Comparison of ENCODE assay signal across 8 cellular contexts in genomic region chr1:226308166-226308722, GRCh38. TPM values are rescaled to one million over a fixed set of nuclear protein-coding genes. Genes with fewer than 3 reads are reported as not detected.
DNase-seq lines count a peak whose midpoint lies in the region; ATAC-seq, FAIRE-seq and TF ChIP-seq lines count a peak whose summit lies in the region.

No MANE protein-coding gene starts in this region.

- H3K9me3 ChIP-seq in DOHH2 (ENCODE audit: control insufficient read depth, insufficient read depth, low read length) (no peaks in the 10 kb centered on the region), Karpas-422 (ENCODE audit: low read length) (no peaks in the 10 kb centered on the region), small intestine (ENCODE audit: control insufficient read depth, low read depth) (no peaks in the 10 kb centered on the region)

- H3K4me2 ChIP-seq in DOHH2 (ENCODE audit: low read length) (peak overlapping the region; percentile 79), Karpas-422 (ENCODE audit: low read depth, low read length, poor library complexity, severe bottlenecking) (peak overlapping the region; percentile 97)

- H3K9ac ChIP-seq in Karpas-422 (ENCODE audit: low read length) = peak overlapping the region; percentile 99

- H3K4me3 ChIP-seq in DOHH2 (ENCODE audit: low read length) (peak overlapping the region; percentile 99), Karpas-422 (ENCODE audit: low read length) (peak overlapping the region; percentile 99), small intestine (ENCODE audit: low read depth in 1 of 2, low read length in 2 of 2) (peak overlapping the region; percentile 93 to 97)

- H3K9me2 ChIP-seq in DOHH2 (replicated peaks; ENCODE audit: control insufficient read depth, low read length) = no peaks in the 10 kb centered on the region
- no peaks in the 10 kb centered on the region for H3K9me2 ChIP-seq in Karpas-422 (replicated peaks; ENCODE audit: insufficient read depth, low read length)

- H3K27ac ChIP-seq in DOHH2 (ENCODE audit: low read depth, low read length) = peak overlapping the region; percentile 80
- H3K27ac ChIP-seq in Karpas-422 (ENCODE audit: low read length) = peak overlapping the region; percentile 85
- peak overlapping the region in 1 of 2 donors; percentile 73 for H3K27ac ChIP-seq in small intestine (ENCODE audit: low read depth in 1 of 2, low read length in 1 of 2)

- DNase-seq in Karpas-422 (peak; percentile 71), left ventricle myocardium superior (no peak), small intestine (peak; percentile 27), RKO (ENCODE audit: low spot score) (no peak), iPS-NIHi7 (ENCODE audit: extremely low spot score) (no peak)
- peak; percentile 4 for DNase-seq in activated T-helper 9 cell treated with anti-CD3 and anti-CD28 coated beads, Interleukin-2, amount 50 U/mL, for 16 hours (ENCODE audit: low read depth)

- ATAC-seq in GM21528 (IDR thresholded peaks at IDR 0.05; ENCODE audit: low FRiP score, unreplicated experiment) = peak; percentile 19
- peak; percentile 58 for ATAC-seq in left ventricle myocardium superior

- TF ChIP-seq CTCF in DOHH2 (IDR thresholded peaks at IDR 0.05; ENCODE audit: low read depth, low read length, poor library complexity, severe bottlenecking) = no peak

- peaks cover 5% of the 10 kb centered on the region; the same call in 1 of the 2 replicates for H3F3A ChIP-seq in DOHH2 (ENCODE audit: control insufficient read depth, insufficient read depth)

- intact Hi-C loops in left ventricle myocardium superior (cut with micrococcal nuclease) = no loop called here

- H3K79me2 ChIP-seq in DOHH2 (ENCODE audit: control insufficient read depth, low read length) (peaks cover 57% of the 10 kb centered on the region), Karpas-422 (ENCODE audit: low read length) (peaks cover 57% of the 10 kb centered on the region)

- H4K20me1 ChIP-seq in DOHH2 (ENCODE audit: control insufficient read depth, insufficient read depth, low read depth, low read length) (0 out of 2 replicates have a peak, but pooled peaks cover 6% of the 10 kb centered on the region), Karpas-422 (ENCODE audit: insufficient read depth, low read depth, low read length) (no peaks in the 10 kb centered on the region)

- no peak for FAIRE-seq in small intestine (lab: Jason Lieb, UNC)

- H3K36me3 ChIP-seq in DOHH2 (ENCODE audit: control insufficient read depth, low read length) (peaks cover 27% of the 10 kb centered on the region), Karpas-422 (ENCODE audit: insufficient read depth, low read length) (no peaks in the 10 kb centered on the region), small intestine (ENCODE audit: control insufficient read depth in 2 of 2, insufficient read depth in 2 of 2, low read length in 2 of 2) (peaks cover 0 to 2% of the 10 kb centered on the region in 2 donors)

- 3 to 4% (median 4%) methylated on average over 14 of the region's 14 CpGs for WGBS in small intestine, 3 donors

- no peak overlapping the region for H2AFZ ChIP-seq in Karpas-422 (ENCODE audit: low read length)

- H3K4me1 ChIP-seq in DOHH2 (ENCODE audit: control insufficient read depth, low read length) (peaks cover 38% of the 10 kb centered on the region), Karpas-422 (ENCODE audit: low read length) (peaks cover 61% of the 10 kb centered on the region), small intestine (ENCODE audit: control insufficient read depth in 2 of 2, insufficient read depth in 1 of 2, low read depth in 1 of 2, low read length in 1 of 2) (peaks cover 0 to 5% of the 10 kb centered on the region in 2 donors)

- H3K27me3 ChIP-seq in DOHH2 (ENCODE audit: control insufficient read depth, low read length) (no peaks in the 10 kb centered on the region), Karpas-422 (ENCODE audit: low read length) (no peaks in the 10 kb centered on the region), small intestine (ENCODE audit: control insufficient read depth in 2 of 2, insufficient read depth in 2 of 2, low read length in 2 of 2) (no peaks in the 10 kb centered on the region)

RNA-seq across cellular contexts. Expression of gene LIN9, which starts 0.7 kb away (rescaled TPM):
- 7.8 and 22.0 TPM in 2 replicates for total RNA-seq in Karpas-422 (2014; rRNA removed; shearing (Covaris generic); ENCODE audit: low replicate concordance)
- total RNA-seq in left ventricle myocardium superior = 20.4 TPM
- 1 to 10 TPM; 1.8 to 4.9 (median 2.4) TPM for polyA plus RNA-seq in small intestine

Comparison
In these comparisons a context has a peak if more than half of its experiments do, and no peak if none do; other contexts are left out.
1. DNase-seq: peak in Karpas-422 (single experiment), activated T-helper 9 cell treated with anti-CD3 and anti-CD28 coated beads, Interleukin-2, amount 50 U/mL, for 16 hours (single experiment) and small intestine (single experiment); none in left ventricle myocardium superior (single experiment), RKO (single experiment) and iPS-NIHi7 (single experiment).
2. Peak in every context shown above with its lines, with median percentiles within 50 percentile points of each other: H3K4me3 ChIP-seq.